Comparison of ENCODE assay signal across 8 cellular contexts in genomic region chr9:136109351-136110081, GRCh38. TPM values are rescaled to one million over a fixed set of nuclear protein-coding genes. Genes with fewer than 3 reads are reported as not detected.
DNase-seq lines count a peak whose midpoint lies in the region; ATAC-seq and TF ChIP-seq lines count a peak whose summit lies in the region.

No MANE protein-coding gene starts in this region.

- peak; percentile 49 for TF ChIP-seq POLR2A in GM10847 (IDR thresholded peaks at IDR 0.05; ENCODE audit: extremely low read depth, insufficient read length)

- peaks cover 52% of the 10 kb centered on the region for H3K4me1 Mint-ChIP-seq in activated naive CD8-positive, alpha-beta T cell treated with anti-CD3 and anti-CD28 coated beads for 36 hours
- H3K4me1 Mint-ChIP-seq in type B pancreatic cell (ENCODE audit: unreplicated experiment), result peaks cover 10% of the 10 kb centered on the region

- ATAC-seq in HG02623 (IDR thresholded peaks at IDR 0.05; ENCODE audit: unreplicated experiment), result peak; percentile 67
- peak; percentile 92 for ATAC-seq in Right ventricle myocardium superior (ENCODE audit: poor library complexity)

- DNase-seq in NCI-H1092 treated with DMSO at 0.1 percent for 48 hours (lab: John Stamatoyannopoulos, UW), result peak; percentile 88
- peak; percentile 74 for DNase-seq in SKM-1 treated with dmso at 0.1 percent for 144 hours (lab: John Stamatoyannopoulos, UW; ENCODE audit: unreplicated experiment)
- DNase-seq in activated naive CD8-positive, alpha-beta T cell treated with anti-CD3 and anti-CD28 coated beads for 36 hours, result peak; percentile 97
- DNase-seq in Right ventricle myocardium superior, result peak; percentile 95
- peak; percentile 87 to 99 (median 91) for DNase-seq in posterior cingulate gyrus
- DNase-seq in type B pancreatic cell (ENCODE audit: extremely low spot score, unreplicated experiment), result peak; percentile 90

- peak overlapping the region; percentile 88 for H3K27ac Mint-ChIP-seq in activated naive CD8-positive, alpha-beta T cell treated with anti-CD3 and anti-CD28 coated beads for 36 hours
- H3K27ac Mint-ChIP-seq in type B pancreatic cell, result peak overlapping the region; percentile 72

- H3K4me3 Mint-ChIP-seq in activated naive CD8-positive, alpha-beta T cell treated with anti-CD3 and anti-CD28 coated beads for 36 hours, result peak overlapping the region; percentile 87
- H3K4me3 Mint-ChIP-seq in type B pancreatic cell, result peak overlapping the region; percentile 74

- TF ChIP-seq CTCF in type B pancreatic cell (conservative IDR thresholded peaks at IDR 0.05), result no peak

- intact Hi-C loops in Right ventricle myocardium superior (cut with DNase I), result no loop called here
- intact Hi-C loops in posterior cingulate gyrus (cut with DNase I), result loop anchor here (1.0 to 5.0 kb wide), 2 partner anchors 9 to 57 kb away; partner anchors contain the start of gene TMEM250

- H3K9me3 Mint-ChIP-seq in activated naive CD8-positive, alpha-beta T cell treated with anti-CD3 and anti-CD28 coated beads for 36 hours, result no peaks in the 10 kb centered on the region
- H3K9me3 Mint-ChIP-seq in type B pancreatic cell, result no peaks in the 10 kb centered on the region

- peaks cover 8% of the 10 kb centered on the region for H3K36me3 Mint-ChIP-seq in activated naive CD8-positive, alpha-beta T cell treated with anti-CD3 and anti-CD28 coated beads for 36 hours
- H3K36me3 Mint-ChIP-seq in type B pancreatic cell, result peaks cover under 1% of the 10 kb centered on the region

- no peaks in the 10 kb centered on the region for H3K27me3 Mint-ChIP-seq in activated naive CD8-positive, alpha-beta T cell treated with anti-CD3 and anti-CD28 coated beads for 36 hours
- peaks cover 4% of the 10 kb centered on the region for H3K27me3 Mint-ChIP-seq in type B pancreatic cell

RNA-seq across cellular contexts. Expression of gene TMEM250, which starts 9.2 kb away (rescaled TPM):
- total RNA-seq in activated naive CD8-positive, alpha-beta T cell treated with anti-CD3 and anti-CD28 coated beads for 36 hours, result 10 to 100 TPM; 27.2 to 28.7 TPM
- total RNA-seq in Right ventricle myocardium superior (16.4 TPM), type B pancreatic cell (ENCODE audit: low replicate concordance) (37.9 and 53.7 TPM in 2 replicates)

RNA-seq across cellular contexts. Expression of gene NACC2, which starts 14.4 kb away (rescaled TPM):
- total RNA-seq in activated naive CD8-positive, alpha-beta T cell treated with anti-CD3 and anti-CD28 coated beads for 36 hours, result 1 to 10 TPM; 5.3 to 5.6 TPM
- total RNA-seq in Right ventricle myocardium superior (30.8 TPM), type B pancreatic cell (ENCODE audit: low replicate concordance) (9.3 and 15.1 TPM in 2 replicates)

Comparison
In these comparisons a context has a peak if more than half of its experiments do, and no peak if none do; other contexts are left out.
1. Peak in every context shown above with its lines: DNase-seq and ATAC-seq.